ENCODE assay signal across 36 cellular contexts in genomic region chr1:159962176-159962575, GRCh38. TPM values are rescaled to one million over a fixed set of nuclear protein-coding genes. Genes with fewer than 3 reads are reported as not detected.
DNase-seq lines count a peak whose midpoint lies in the region; ATAC-seq and TF ChIP-seq lines count a peak whose summit lies in the region.
"Had no signal": no experiment of that assay in that cellular context is flagged by ENCODE, and none has a peak within 500 bp of the region (broad histone marks: within the 10 kb centered on the region; RNA-seq: fewer than 3 reads in every experiment).

No MANE protein-coding gene starts in this region.

- no TSS peak for BruUV-seq in MCF 10A (replicated peaks; lab: Mats Ljungman, UMichigan)

- H3K9me3 Mint-ChIP-seq in MCF 10A (ENCODE audit: unreplicated experiment) (peaks cover 8% of the 10 kb centered on the region), chondrocyte (ENCODE audit: low read depth) (peaks cover 6% of the 10 kb centered on the region)
- H3K9me3 Mint-ChIP-seq: activated B cell treated with CpG ODN at 0.5 μM for 24 hours; activated naive CD8-positive, alpha-beta T cell treated with anti-CD3 and anti-CD28 coated beads, Interleukin-2, amount 50 U/mL, for 24 hours; activated T-cell treated with anti-CD3 and anti-CD28 coated beads, Interleukin-2, amount 50 U/mL, for 24 hours; CD8-positive, alpha-beta T cell had no signal

- 68 to 85% methylated on average over 2 to 11 of the region's 11 CpGs for WGBS in transverse colon (ENCODE audit: low coverage in 1 of 2), 2 donors

- DNase-seq in MCF 10A (ENCODE audit: unreplicated experiment) (no peak), breast epithelium (ENCODE audit: low spot score in 2 of 2) (no peak), chondrocyte (ENCODE audit: low spot score) (no peak), islet precursor cell (peak; percentile 12), transverse colon (no peak), HK-2 (ENCODE audit: unreplicated experiment) (no peak), NCI-H187 (lab: John Stamatoyannopoulos, UW) (no peak), left ventricle myocardium superior (no peak)
- DNase-seq: 8988T; activated B cell treated with CpG ODN at 0.5 μM for 24 hours; activated gamma-delta T cell; activated naive CD8-positive, alpha-beta T cell treated with anti-CD3 and anti-CD28 coated beads, Interleukin-2, amount 50 U/mL, for 24 hours; activated T-cell treated with anti-CD3 and anti-CD28 coated beads, Interleukin-2, amount 50 U/mL, for 24 hours; body of pancreas; CD8-positive, alpha-beta T cell; DMS 273 treated with DMSO at 0.1 percent for 48 hours; glutamatergic neuron; KG1; kidney; MM.1S; naive thymus-derived CD4-positive, alpha-beta T cell; NCI-H1105 treated with DMSO at 0.1 percent for 48 hours; NCI-H2029; NCI-H524 treated with DMSO at 0.1 percent for 48 hours; OCI-M1; stimulated activated CD4-positive, alpha-beta T cell treated with anti-CD3 and anti-CD28 coated beads, Interleukin-15, amount 100 ng/mL, for 24 hours; stimulated activated CD4-positive, alpha-beta T cell treated with anti-CD3 and anti-CD28 coated beads, Interleukin-4, amount 100 ng/mL, for 4 hours had no signal

- no peak for ATAC-seq in left ventricle myocardium superior
- ATAC-seq: activated naive CD8-positive, alpha-beta T cell treated with anti-CD3 and anti-CD28 coated beads, Interleukin-2, amount 50 U/mL, for 24 hours; body of pancreas; CD8-positive, alpha-beta T cell; naive thymus-derived CD4-positive, alpha-beta T cell had no signal

- TF ChIP-seq CTCF in MCF 10A (IDR thresholded peaks at IDR 0.05; ENCODE audit: unreplicated experiment): no peak
- TF ChIP-seq CTCF in breast epithelium (IDR thresholded peaks at IDR 0.05): no peak
- TF ChIP-seq CTCF in chondrocyte (IDR thresholded peaks at IDR 0.05): no peak
- no peak for TF ChIP-seq CTCF in transverse colon (IDR thresholded peaks at IDR 0.05)

- TF ChIP-seq EP300 in transverse colon (IDR thresholded peaks at IDR 0.05; ENCODE audit: low read depth): no peak

- H3K4me1 Mint-ChIP-seq in MCF 10A (ENCODE audit: insufficient read depth, unreplicated experiment) (peaks cover 52% of the 10 kb centered on the region), chondrocyte (ENCODE audit: low read depth) (peaks cover 10% of the 10 kb centered on the region)
- H3K4me1 Mint-ChIP-seq: activated B cell treated with CpG ODN at 0.5 μM for 24 hours; naive thymus-derived CD4-positive, alpha-beta T cell had no signal

- no peaks in the 10 kb centered on the region for H3K9me3 ChIP-seq in breast epithelium
- no peaks in the 10 kb centered on the region for H3K9me3 ChIP-seq in transverse colon
- H3K9me3 ChIP-seq: body of pancreas, upper lobe of left lung had no signal

- H3K27me3 Mint-ChIP-seq in MCF 10A (ENCODE audit: insufficient read depth, unreplicated experiment) (no peaks in the 10 kb centered on the region), chondrocyte (ENCODE audit: low read depth) (peaks cover 39% of the 10 kb centered on the region)

- no peak overlapping the region for H3K4me3 ChIP-seq in breast epithelium
- H3K4me3 ChIP-seq in transverse colon: peak overlapping the region in 3 of 4 donors; percentile 3 to 39 (median 20)
- H3K4me3 ChIP-seq: body of pancreas, SK-N-MC, upper lobe of left lung had no signal

- H3K4me1 ChIP-seq in breast epithelium (no peaks in the 10 kb centered on the region), transverse colon (peaks cover 0 to 21% (median 12%) of the 10 kb centered on the region in 4 donors)
- H3K4me1 ChIP-seq: upper lobe of left lung had no signal

- POLR2A ChIA-PET in MCF 10A (lab: Yijun Ruan, JAX): interaction anchor here (0.7 to 5.6 kb wide), 7 partner anchors 13 to 181 kb away, joined by 4 to 25 read pairs (median 6); partner anchors contain the start of genes DUSP23, IGSF9 and PIGM

- H3K27ac ChIP-seq in breast epithelium (no peak overlapping the region), transverse colon (peak overlapping the region; percentile 73 to 86 (median 82))
- H3K27ac ChIP-seq: body of pancreas, SK-N-MC, upper lobe of left lung had no signal

- no peak overlapping the region for H3K27ac Mint-ChIP-seq in MCF 10A (ENCODE audit: low read depth, unreplicated experiment)
- H3K27ac Mint-ChIP-seq in chondrocyte (ENCODE audit: unreplicated experiment): no peak overlapping the region
- H3K27ac Mint-ChIP-seq: activated B cell treated with CpG ODN at 0.5 μM for 24 hours; activated naive CD8-positive, alpha-beta T cell treated with anti-CD3 and anti-CD28 coated beads, Interleukin-2, amount 50 U/mL, for 24 hours; activated T-cell treated with anti-CD3 and anti-CD28 coated beads, Interleukin-2, amount 50 U/mL, for 24 hours; CD8-positive, alpha-beta T cell; mesothelial cell of epicardium; naive thymus-derived CD4-positive, alpha-beta T cell; progenitor cell of endocrine pancreas had no signal

- H3K4me3 Mint-ChIP-seq in MCF 10A (ENCODE audit: unreplicated experiment) (peak overlapping the region; percentile 73), chondrocyte (ENCODE audit: unreplicated experiment) (peak overlapping the region; percentile 56)
- H3K4me3 Mint-ChIP-seq: activated B cell treated with CpG ODN at 0.5 μM for 24 hours; activated naive CD8-positive, alpha-beta T cell treated with anti-CD3 and anti-CD28 coated beads, Interleukin-2, amount 50 U/mL, for 24 hours; activated T-cell treated with anti-CD3 and anti-CD28 coated beads, Interleukin-2, amount 50 U/mL, for 24 hours; CD8-positive, alpha-beta T cell; mesothelial cell of epicardium; naive thymus-derived CD4-positive, alpha-beta T cell had no signal

- TF ChIP-seq POLR2A in breast epithelium (IDR thresholded peaks at IDR 0.05) (no peak), transverse colon (IDR thresholded peaks at IDR 0.05) (no peak)

- in situ Hi-C loops in transverse colon (cut with MboI; ENCODE audit: low pct_ligation_motif_present in 1 of 4, low pct_unique_long_range_greater_than_20kb in 1 of 4, low sequenced_read_pairs in 3 of 4): no loop called here

- H3K36me3 Mint-ChIP-seq in MCF 10A (ENCODE audit: insufficient read depth, unreplicated experiment) (peaks cover 6% of the 10 kb centered on the region), chondrocyte (ENCODE audit: low read depth) (peaks cover 17% of the 10 kb centered on the region)
- H3K36me3 Mint-ChIP-seq: CD8-positive, alpha-beta T cell; mesothelial cell of epicardium; naive thymus-derived CD4-positive, alpha-beta T cell had no signal

- H3K36me3 ChIP-seq in breast epithelium: no peaks in the 10 kb centered on the region
- no peaks in the 10 kb centered on the region for H3K36me3 ChIP-seq in transverse colon
- H3K36me3 ChIP-seq: upper lobe of left lung had no signal

- H3K27me3 ChIP-seq in breast epithelium (no peaks in the 10 kb centered on the region), transverse colon (no peaks in the 10 kb centered on the region)
- H3K27me3 ChIP-seq: body of pancreas, upper lobe of left lung had no signal

- intact Hi-C loops in MCF 10A (cut with micrococcal nuclease): loop anchor here (5.0 kb wide), 1 partner anchor 45 kb away; no protein-coding TSS in a partner anchor
- intact Hi-C loops in breast epithelium (cut with DNase I; ENCODE audit: low total_unique reads): no loop called here
- intact Hi-C loops in transverse colon (cut with DNase I; ENCODE audit: low total_unique reads): no loop called here
- intact Hi-C loops in left ventricle myocardium superior (cut with micrococcal nuclease): no loop called here

- CTCF ChIA-PET in MCF 10A (lab: Yijun Ruan, JAX): interaction anchor here (0.6 to 52.4 kb wide), 5 partner anchors 16 to 88 kb away, joined by 3 to 1675 read pairs (median 3); partner anchors contain the start of gene IGSF9

RNA-seq across cellular contexts. Expression of gene SLAMF9, which starts 8.1 kb away (rescaled TPM):
- not detected in 2 replicates for total RNA-seq in MCF 10A (2022)
- not detected for total RNA-seq in breast epithelium
- total RNA-seq in chondrocyte: not detected in 3 replicates
- under 1 TPM in 1 of 4 donors, not detected in 3; 0.64 TPM for total RNA-seq in transverse colon
- not detected for total RNA-seq in left ventricle myocardium superior
- total RNA-seq: activated B cell treated with CpG ODN at 0.5 μM for 24 hours; body of pancreas; CD8-positive, alpha-beta T cell; cerebellum; fibroblast of villous mesenchyme; H4; kidney; lower leg skin; mesothelial cell of epicardium; naive thymus-derived CD4-positive, alpha-beta T cell; progenitor cell of endocrine pancreas; T-helper 1 cell treated with Interleukin-12 subunit alpha and Interleukin-12 subunit beta and Interleukin-4 antibody, amounts not matched to agents 30 ng/mL and 1 ng/mL, for 36 hours had no signal

RNA-seq across cellular contexts. Expression of gene IGSF9, which starts 16.8 kb away (rescaled TPM):
- total RNA-seq in MCF 10A (2022): 0.25 and 0.44 TPM in 2 replicates
- total RNA-seq in breast epithelium: 1 to 10 TPM in 2 of 3 donors, not detected in 1; 5.9 to 8.0 TPM
- not detected in 3 replicates for total RNA-seq in chondrocyte
- total RNA-seq in transverse colon: 100 to 1,000 TPM in 1 of 4 donors, 10 to 100 TPM in 3; 40.7 to 137 (median 81.3) TPM
- 0.79 TPM for total RNA-seq in left ventricle myocardium superior
- total RNA-seq: activated B cell treated with CpG ODN at 0.5 μM for 24 hours; CD8-positive, alpha-beta T cell; fibroblast of villous mesenchyme; T-helper 1 cell treated with Interleukin-12 subunit alpha and Interleukin-12 subunit beta and Interleukin-4 antibody, amounts not matched to agents 30 ng/mL and 1 ng/mL, for 36 hours had no signal

RNA-seq across cellular contexts. Expression of gene TAGLN2, which starts 36.9 kb away (rescaled TPM):
- total RNA-seq in MCF 10A (2022) (464 and 483 TPM in 2 replicates), breast epithelium (100 to 1,000 TPM; 195 to 259 (median 231) TPM), chondrocyte (222 to 392 TPM (median 388 TPM) in 3 replicates), transverse colon (100 to 1,000 TPM in 3 of 4 donors, 10 to 100 TPM in 1; 65.1 to 235 (median 168) TPM), left ventricle myocardium superior (104 TPM)

Comparison
In these comparisons a context has a peak if more than half of its experiments do, and no peak if none do; other contexts are left out.
1. H3K27ac ChIP-seq: peak in transverse colon (4 of 4); none in breast epithelium (0 of 2).
2. H3K4me3 ChIP-seq: peak in transverse colon (3 of 4); none in breast epithelium (0 of 3).
3. RNA of gene IGSF9, which starts 16.8 kb away (total RNA-seq): 40.7 to 137 TPM in transverse colon; 5.9 to 8.0 TPM in breast epithelium, 0.79 TPM in left ventricle myocardium superior (single experiment), 0.25 to 0.44 TPM in MCF 10A and not detected in chondrocyte; every median in the first group is over 4 times any median in the second.